Comparison of ENCODE assay signal across 1 cellular context in the genomic region with DNA sequence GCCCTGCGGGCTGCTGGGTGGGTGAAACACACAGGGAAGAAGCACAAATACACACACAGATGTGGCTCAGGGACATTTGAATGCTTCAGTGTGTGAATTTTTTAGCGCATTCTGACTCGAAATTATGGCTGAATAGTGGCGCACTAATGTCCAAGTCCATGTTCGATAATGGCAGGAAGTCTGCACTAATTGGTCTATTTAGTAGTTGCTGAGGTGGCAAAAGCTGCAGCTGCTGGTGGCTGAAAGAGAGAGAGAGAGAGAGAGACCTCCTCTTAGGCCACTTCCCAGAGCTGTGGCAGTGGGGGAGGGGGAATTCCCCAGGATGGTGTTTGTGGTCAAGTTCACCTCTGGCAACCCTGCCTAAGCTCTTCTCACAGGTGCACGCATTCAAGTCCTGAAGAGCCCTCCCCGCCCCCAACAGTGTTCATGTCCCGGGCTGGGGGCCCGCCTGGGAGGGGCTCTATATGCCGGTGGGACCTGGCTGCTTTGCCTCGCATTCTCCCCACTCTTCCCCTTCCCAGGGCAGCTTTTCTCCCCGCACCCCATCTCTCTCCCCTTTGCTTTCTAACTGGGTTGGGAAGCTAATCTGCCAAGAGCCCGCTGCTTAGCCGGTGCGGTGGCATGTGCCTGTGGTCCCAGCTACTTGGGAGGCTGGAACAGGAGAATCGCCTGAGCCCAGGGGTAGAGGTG.
TF ChIP-seq lines count a peak whose summit lies in the region.

No MANE protein-coding gene starts in this region.

TF ChIP-seq in GM12878, 131 proteins besides CTCF, POLR2A, EP300 and RAD21 (continued from another document):
- TF ChIP-seq, protein P1, sequence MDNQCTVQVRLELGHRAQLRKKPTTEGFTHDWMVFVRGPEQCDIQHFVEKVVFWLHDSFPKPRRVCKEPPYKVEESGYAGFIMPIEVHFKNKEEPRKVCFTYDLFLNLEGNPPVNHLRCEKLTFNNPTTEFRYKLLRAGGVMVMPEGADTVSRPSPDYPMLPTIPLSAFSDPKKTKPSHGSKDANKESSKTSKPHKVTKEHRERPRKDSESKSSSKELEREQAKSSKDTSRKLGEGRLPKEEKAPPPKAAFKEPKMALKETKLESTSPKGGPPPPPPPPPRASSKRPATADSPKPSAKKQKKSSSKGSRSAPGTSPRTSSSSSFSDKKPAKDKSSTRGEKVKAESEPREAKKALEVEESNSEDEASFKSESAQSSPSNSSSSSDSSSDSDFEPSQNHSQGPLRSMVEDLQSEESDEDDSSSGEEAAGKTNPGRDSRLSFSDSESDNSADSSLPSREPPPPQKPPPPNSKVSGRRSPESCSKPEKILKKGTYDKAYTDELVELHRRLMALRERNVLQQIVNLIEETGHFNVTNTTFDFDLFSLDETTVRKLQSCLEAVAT (IDR thresholded peaks at IDR 0.05): peak; percentile 90
- TF ChIP-seq ESRRA (IDR thresholded peaks at IDR 0.05; ENCODE audit: low read length) (no peak), STAT1 (conservative IDR thresholded peaks at IDR 0.05) (no peak), CHD2 (IDR thresholded peaks at IDR 0.05; ENCODE audit: borderline replicate concordance, low read depth, low read length) (peak; percentile 83; the same call in 1 of the 2 replicates), HDGF (IDR thresholded peaks at IDR 0.05) (no peak), SMAD5 (IDR thresholded peaks at IDR 0.05; ENCODE audit: low read depth) (no peak), TCF3 (IDR thresholded peaks at IDR 0.05; ENCODE audit: borderline replicate concordance, insufficient read depth, low read depth, low read length) (peak; percentile 95), WRNIP1 (IDR thresholded peaks at IDR 0.05; ENCODE audit: borderline replicate concordance, low read depth, low read length) (0 out of 2 replicates have a peak, but pooled peaks have one; percentile 62)
- TF ChIP-seq, protein P2, sequence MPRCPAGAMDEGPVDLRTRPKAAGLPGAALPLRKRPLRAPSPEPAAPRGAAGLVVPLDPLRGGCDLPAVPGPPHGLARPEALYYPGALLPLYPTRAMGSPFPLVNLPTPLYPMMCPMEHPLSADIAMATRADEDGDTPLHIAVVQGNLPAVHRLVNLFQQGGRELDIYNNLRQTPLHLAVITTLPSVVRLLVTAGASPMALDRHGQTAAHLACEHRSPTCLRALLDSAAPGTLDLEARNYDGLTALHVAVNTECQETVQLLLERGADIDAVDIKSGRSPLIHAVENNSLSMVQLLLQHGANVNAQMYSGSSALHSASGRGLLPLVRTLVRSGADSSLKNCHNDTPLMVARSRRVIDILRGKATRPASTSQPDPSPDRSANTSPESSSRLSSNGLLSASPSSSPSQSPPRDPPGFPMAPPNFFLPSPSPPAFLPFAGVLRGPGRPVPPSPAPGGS (IDR thresholded peaks at IDR 0.05; ENCODE audit: borderline replicate concordance, insufficient read depth, low read depth, low read length, poor library complexity, severe bottlenecking): peak; percentile 89
- TF ChIP-seq, protein P3, sequence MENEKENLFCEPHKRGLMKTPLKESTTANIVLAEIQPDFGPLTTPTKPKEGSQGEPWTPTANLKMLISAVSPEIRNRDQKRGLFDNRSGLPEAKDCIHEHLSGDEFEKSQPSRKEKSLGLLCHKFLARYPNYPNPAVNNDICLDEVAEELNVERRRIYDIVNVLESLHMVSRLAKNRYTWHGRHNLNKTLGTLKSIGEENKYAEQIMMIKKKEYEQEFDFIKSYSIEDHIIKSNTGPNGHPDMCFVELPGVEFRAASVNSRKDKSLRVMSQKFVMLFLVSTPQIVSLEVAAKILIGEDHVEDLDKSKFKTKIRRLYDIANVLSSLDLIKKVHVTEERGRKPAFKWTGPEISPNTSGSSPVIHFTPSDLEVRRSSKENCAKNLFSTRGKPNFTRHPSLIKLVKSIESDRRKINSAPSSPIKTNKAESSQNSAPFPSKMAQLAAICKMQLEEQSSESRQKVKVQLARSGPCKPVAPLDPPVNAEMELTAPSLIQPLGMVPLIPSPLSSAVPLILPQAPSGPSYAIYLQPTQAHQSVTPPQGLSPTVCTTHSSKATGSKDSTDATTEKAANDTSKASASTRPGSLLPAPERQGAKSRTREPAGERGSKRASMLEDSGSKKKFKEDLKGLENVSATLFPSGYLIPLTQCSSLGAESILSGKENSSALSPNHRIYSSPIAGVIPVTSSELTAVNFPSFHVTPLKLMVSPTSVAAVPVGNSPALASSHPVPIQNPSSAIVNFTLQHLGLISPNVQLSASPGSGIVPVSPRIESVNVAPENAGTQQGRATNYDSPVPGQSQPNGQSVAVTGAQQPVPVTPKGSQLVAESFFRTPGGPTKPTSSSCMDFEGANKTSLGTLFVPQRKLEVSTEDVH (IDR thresholded peaks at IDR 0.05; ENCODE audit: low read depth, partially characterized antibody): no peak
- TF ChIP-seq, protein P4, sequence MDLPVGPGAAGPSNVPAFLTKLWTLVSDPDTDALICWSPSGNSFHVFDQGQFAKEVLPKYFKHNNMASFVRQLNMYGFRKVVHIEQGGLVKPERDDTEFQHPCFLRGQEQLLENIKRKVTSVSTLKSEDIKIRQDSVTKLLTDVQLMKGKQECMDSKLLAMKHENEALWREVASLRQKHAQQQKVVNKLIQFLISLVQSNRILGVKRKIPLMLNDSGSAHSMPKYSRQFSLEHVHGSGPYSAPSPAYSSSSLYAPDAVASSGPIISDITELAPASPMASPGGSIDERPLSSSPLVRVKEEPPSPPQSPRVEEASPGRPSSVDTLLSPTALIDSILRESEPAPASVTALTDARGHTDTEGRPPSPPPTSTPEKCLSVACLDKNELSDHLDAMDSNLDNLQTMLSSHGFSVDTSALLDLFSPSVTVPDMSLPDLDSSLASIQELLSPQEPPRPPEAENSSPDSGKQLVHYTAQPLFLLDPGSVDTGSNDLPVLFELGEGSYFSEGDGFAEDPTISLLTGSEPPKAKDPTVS (IDR thresholded peaks at IDR 0.05; ENCODE audit: low read depth, low read length): no peak
- TF ChIP-seq, protein P5, sequence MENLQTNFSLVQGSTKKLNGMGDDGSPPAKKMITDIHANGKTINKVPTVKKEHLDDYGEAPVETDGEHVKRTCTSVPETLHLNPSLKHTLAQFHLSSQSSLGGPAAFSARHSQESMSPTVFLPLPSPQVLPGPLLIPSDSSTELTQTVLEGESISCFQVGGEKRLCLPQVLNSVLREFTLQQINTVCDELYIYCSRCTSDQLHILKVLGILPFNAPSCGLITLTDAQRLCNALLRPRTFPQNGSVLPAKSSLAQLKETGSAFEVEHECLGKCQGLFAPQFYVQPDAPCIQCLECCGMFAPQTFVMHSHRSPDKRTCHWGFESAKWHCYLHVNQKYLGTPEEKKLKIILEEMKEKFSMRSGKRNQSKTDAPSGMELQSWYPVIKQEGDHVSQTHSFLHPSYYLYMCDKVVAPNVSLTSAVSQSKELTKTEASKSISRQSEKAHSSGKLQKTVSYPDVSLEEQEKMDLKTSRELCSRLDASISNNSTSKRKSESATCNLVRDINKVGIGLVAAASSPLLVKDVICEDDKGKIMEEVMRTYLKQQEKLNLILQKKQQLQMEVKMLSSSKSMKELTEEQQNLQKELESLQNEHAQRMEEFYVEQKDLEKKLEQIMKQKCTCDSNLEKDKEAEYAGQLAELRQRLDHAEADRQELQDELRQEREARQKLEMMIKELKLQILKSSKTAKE (IDR thresholded peaks at IDR 0.05; ENCODE audit: low read depth, poor library complexity, severe bottlenecking): peak; percentile 55
- TF ChIP-seq, protein P6, sequence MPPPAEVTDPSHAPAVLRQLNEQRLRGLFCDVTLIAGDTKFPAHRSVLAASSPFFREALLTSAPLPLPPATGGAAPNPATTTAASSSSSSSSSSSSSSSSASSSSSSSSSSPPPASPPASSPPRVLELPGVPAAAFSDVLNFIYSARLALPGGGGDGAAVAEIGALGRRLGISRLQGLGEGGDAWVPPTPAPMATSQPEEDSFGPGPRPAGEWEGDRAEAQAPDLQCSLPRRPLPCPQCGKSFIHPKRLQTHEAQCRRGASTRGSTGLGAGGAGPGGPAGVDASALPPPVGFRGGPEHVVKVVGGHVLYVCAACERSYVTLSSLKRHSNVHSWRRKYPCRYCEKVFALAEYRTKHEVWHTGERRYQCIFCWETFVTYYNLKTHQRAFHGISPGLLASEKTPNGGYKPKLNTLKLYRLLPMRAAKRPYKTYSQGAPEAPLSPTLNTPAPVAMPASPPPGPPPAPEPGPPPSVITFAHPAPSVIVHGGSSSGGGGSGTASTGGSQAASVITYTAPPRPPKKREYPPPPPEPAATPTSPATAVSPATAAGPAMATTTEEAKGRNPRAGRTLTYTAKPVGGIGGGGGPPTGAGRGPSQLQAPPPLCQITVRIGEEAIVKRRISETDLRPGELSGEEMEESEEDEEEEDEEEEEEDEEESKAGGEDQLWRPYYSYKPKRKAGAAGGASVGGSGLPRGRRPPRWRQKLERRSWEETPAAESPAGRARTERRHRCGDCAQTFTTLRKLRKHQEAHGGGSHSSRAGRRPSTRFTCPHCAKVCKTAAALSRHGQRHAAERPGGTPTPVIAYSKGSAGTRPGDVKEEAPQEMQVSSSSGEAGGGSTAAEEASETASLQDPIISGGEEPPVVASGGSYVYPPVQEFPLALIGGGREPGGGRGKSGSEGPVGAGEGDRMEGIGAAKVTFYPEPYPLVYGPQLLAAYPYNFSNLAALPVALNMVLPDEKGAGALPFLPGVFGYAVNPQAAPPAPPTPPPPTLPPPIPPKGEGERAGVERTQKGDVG (CRISPR knock-in tag; IDR thresholded peaks at IDR 0.05): no peak
